Comparison of ENCODE assay signal across 7 cellular contexts in genomic region chr19:8831832-8832131, GRCh38. TPM values are rescaled to one million over a fixed set of nuclear protein-coding genes. Genes with fewer than 3 reads are reported as not detected.
DNase-seq lines count a peak whose midpoint lies in the region; ATAC-seq and TF ChIP-seq lines count a peak whose summit lies in the region.

No MANE protein-coding gene starts in this region.

- H3K27me3 Mint-ChIP-seq in progenitor cell of endocrine pancreas: peaks cover 3% of the 10 kb centered on the region

- 0 out of 2 replicates have a peak, but pooled peaks cover 4% of the 10 kb centered on the region for H3K4me1 ChIP-seq in HEK293 (ENCODE audit: control insufficient read depth, insufficient read depth, low read length)
- H3K4me1 ChIP-seq in esophagus muscularis mucosa: peaks cover 6 to 41% (median 28%) of the 10 kb centered on the region in 4 donors

- WGBS in esophagus muscularis mucosa: no CpG with 5 or more reads among the region's 16 CpGs

- intact Hi-C loops in esophagus muscularis mucosa (cut with DNase I): loop anchor here (5.0 kb wide), 1 partner anchor 246 kb away; no protein-coding TSS in a partner anchor

- no peaks in the 10 kb centered on the region for H3K27me3 ChIP-seq in esophagus muscularis mucosa

- POLR2A ChIA-PET in HEK293 (lab: Yijun Ruan, JAX) (no interaction called here), RWPE1 (lab: Yijun Ruan, JAX; ENCODE audit: low non-redundant PET) (no interaction called here)

- CTCF ChIA-PET in HEK293 (lab: Yijun Ruan, JAX): interaction anchor here (0.7 kb wide), 1 partner anchor 187 kb away, joined by 3 read pairs; no protein-coding TSS in a partner anchor
- CTCF ChIA-PET in RWPE1 (lab: Yijun Ruan, JAX): no interaction called here

- no peak for TF ChIP-seq POLR2A in esophagus muscularis mucosa (IDR thresholded peaks at IDR 0.05; ENCODE audit: low read depth)

- no peak for TF ChIP-seq EP300 in esophagus muscularis mucosa (IDR thresholded peaks at IDR 0.05)

- peak overlapping the region; percentile 68 for H3K27ac ChIP-seq in HEK293 (ENCODE audit: extremely low read depth, low read depth, low read length)
- H3K27ac ChIP-seq in RWPE1: peak overlapping the region; percentile 96
- peak overlapping the region; percentile 93 to 98 (median 96) for H3K27ac ChIP-seq in esophagus muscularis mucosa (replicated peaks in 1 of 4)

- ATAC-seq in GM18511 (IDR thresholded peaks at IDR 0.05; ENCODE audit: unreplicated experiment): peak; percentile 22
- no peak for ATAC-seq in HG03521 (IDR thresholded peaks at IDR 0.05; ENCODE audit: unreplicated experiment)

- peaks cover 6% of the 10 kb centered on the region for H3K4me1 Mint-ChIP-seq in progenitor cell of endocrine pancreas (ENCODE audit: low read depth)

- H3K9me3 Mint-ChIP-seq in progenitor cell of endocrine pancreas (ENCODE audit: low read depth): peaks cover 20% of the 10 kb centered on the region

- peaks cover 0 to 7% of the 10 kb centered on the region in 2 experiments; a peak in 1 of 3 replicates for H3K36me3 ChIP-seq in HEK293 (ENCODE audit: control insufficient read depth in 2 of 2, insufficient read depth in 1 of 2, low read length in 2 of 2)
- peaks cover 0 to 34% (median 12%) of the 10 kb centered on the region in 4 donors for H3K36me3 ChIP-seq in esophagus muscularis mucosa

- peak overlapping the region; percentile 64 for H3K4me3 ChIP-seq in HEK293 (ENCODE audit: low read depth, low read length)
- peak overlapping the region; percentile 85 to 94 (median 92) for H3K4me3 ChIP-seq in esophagus muscularis mucosa

- H3K9me3 ChIP-seq in HEK293 (ENCODE audit: control insufficient read depth, insufficient read depth, low read depth, low read length) (no peaks in the 10 kb centered on the region), esophagus muscularis mucosa (no peaks in the 10 kb centered on the region)

- peak; percentile 52 for DNase-seq in RWPE1 (ENCODE audit: low spot score)
- no peak for DNase-seq in esophagus muscularis mucosa (ENCODE audit: extremely low spot score)
- no peak for DNase-seq in progenitor cell of endocrine pancreas (ENCODE audit: low spot score, unreplicated experiment)
- no peak for DNase-seq in activated CD8-positive, alpha-beta memory T cell treated with anti-CD3 and anti-CD28 coated beads for 24 hours

- H3K4me3 Mint-ChIP-seq in progenitor cell of endocrine pancreas (ENCODE audit: low read depth): peak overlapping the region; percentile 89

- H3K27ac Mint-ChIP-seq in progenitor cell of endocrine pancreas: peak overlapping the region; percentile 92

- TF ChIP-seq CTCF in HEK293 (tag by site-specific recombination; IDR thresholded peaks at IDR 0.05) (no peak), RWPE1 (conservative IDR thresholded peaks at IDR 0.05; ENCODE audit: low read depth) (no peak), esophagus muscularis mucosa (IDR thresholded peaks at IDR 0.05) (no peak), progenitor cell of endocrine pancreas (IDR thresholded peaks at IDR 0.05; ENCODE audit: unreplicated experiment) (no peak)

- H3K36me3 Mint-ChIP-seq in progenitor cell of endocrine pancreas (ENCODE audit: insufficient read depth): peaks cover 20% of the 10 kb centered on the region

TF ChIP-seq in HEK293, 187 proteins besides CTCF, POLR2A, EP300 and RAD21 (continues in another document):
- TF ChIP-seq, protein P1, sequence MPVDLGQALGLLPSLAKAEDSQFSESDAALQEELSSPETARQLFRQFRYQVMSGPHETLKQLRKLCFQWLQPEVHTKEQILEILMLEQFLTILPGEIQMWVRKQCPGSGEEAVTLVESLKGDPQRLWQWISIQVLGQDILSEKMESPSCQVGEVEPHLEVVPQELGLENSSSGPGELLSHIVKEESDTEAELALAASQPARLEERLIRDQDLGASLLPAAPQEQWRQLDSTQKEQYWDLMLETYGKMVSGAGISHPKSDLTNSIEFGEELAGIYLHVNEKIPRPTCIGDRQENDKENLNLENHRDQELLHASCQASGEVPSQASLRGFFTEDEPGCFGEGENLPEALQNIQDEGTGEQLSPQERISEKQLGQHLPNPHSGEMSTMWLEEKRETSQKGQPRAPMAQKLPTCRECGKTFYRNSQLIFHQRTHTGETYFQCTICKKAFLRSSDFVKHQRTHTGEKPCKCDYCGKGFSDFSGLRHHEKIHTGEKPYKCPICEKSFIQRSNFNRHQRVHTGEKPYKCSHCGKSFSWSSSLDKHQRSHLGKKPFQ (tag by site-specific recombination; IDR thresholded peaks at IDR 0.05): no peak
- TF ChIP-seq ZNF621 (tag by site-specific recombination; IDR thresholded peaks at IDR 0.05) (no peak), ZIC2 (tag by site-specific recombination; IDR thresholded peaks at IDR 0.05) (peak; percentile 76), GLIS1 (tag by site-specific recombination; IDR thresholded peaks at IDR 0.05) (peak; percentile 77), KLF7 (tag by site-specific recombination; IDR thresholded peaks at IDR 0.05; ENCODE audit: borderline replicate concordance) (no peak), ZBTB49 (tag by site-specific recombination; IDR thresholded peaks at IDR 0.05; ENCODE audit: low read depth) (no peak), REST (tag by site-specific recombination; IDR thresholded peaks at IDR 0.05) (no peak), ZNF701 (tag by site-specific recombination; IDR thresholded peaks at IDR 0.05) (no peak), TSHZ1 (tag by site-specific recombination; IDR thresholded peaks at IDR 0.05; ENCODE audit: borderline replicate concordance) (no peak), ZNF175 (tag by site-specific recombination; IDR thresholded peaks at IDR 0.05) (no peak)

RNA-seq across cellular contexts. Expression of gene ZNF558, which starts 0.3 kb away (rescaled TPM):
- total RNA-seq in esophagus muscularis mucosa (10 to 100 TPM; 32.8 to 59.2 (median 46.5) TPM), progenitor cell of endocrine pancreas (52.6 and 54.0 TPM in 2 replicates)

RNA-seq across cellular contexts. Expression of gene MBD3L1, which starts 0.4 kb away (rescaled TPM):
- total RNA-seq in esophagus muscularis mucosa (not detected), progenitor cell of endocrine pancreas (not detected in 2 replicates)
